8 cellular contexts compared by ENCODE assay signal in genomic region chr1:155745284-155746228, GRCh38. TPM values are rescaled to one million over a fixed set of nuclear protein-coding genes. Genes with fewer than 3 reads are reported as not detected.
DNase-seq lines count a peak whose midpoint lies in the region; ATAC-seq and TF ChIP-seq lines count a peak whose summit lies in the region.
"Not testable (repeated sequence)": the region's sequence is repeated elsewhere in the genome, so short reads cannot be mapped to it uniquely, and the experiment has no call there.

No MANE protein-coding gene starts in this region.

- ATAC-seq in HG03378 (IDR thresholded peaks at IDR 0.05; ENCODE audit: unreplicated experiment), result peak; percentile 83

- peak; percentile 87 to 91 for DNase-seq in AML-193 (lab: John Stamatoyannopoulos, UW)
- peak; percentile 96 for DNase-seq in NCI-H446 treated with DMSO at 0.1 percent for 48 hours (lab: John Stamatoyannopoulos, UW)
- DNase-seq in activated CD4-positive, CD25-positive, alpha-beta regulatory T cell treated with anti-CD3 and anti-CD28 coated beads, Interleukin-2, amount 50 U/mL, for 72 hours, result peak; percentile 91
- peak; percentile 91 for DNase-seq in cerebellum (ENCODE audit: low spot score)
- peak; percentile 97 for DNase-seq in kidney epithelial cell (ENCODE audit: low read depth)
- DNase-seq in stimulated activated CD4-positive, alpha-beta T cell treated with anti-CD3 and anti-CD28 coated beads, Interleukin-15, amount 100 ng/mL, for 24 hours, result peak; percentile 100

- H3K36me3 ChIP-seq in kidney epithelial cell (ENCODE audit: control insufficient read depth, insufficient read depth, low read length), result not testable (repeated sequence)

- H3K27me3 ChIP-seq in kidney epithelial cell (ENCODE audit: control insufficient read depth, insufficient read depth, low read length), result not testable (repeated sequence)

- H3K4me3 ChIP-seq in kidney epithelial cell (ENCODE audit: low read depth, low read length), result peak overlapping the region; percentile 72

- TF ChIP-seq CTCF in kidney epithelial cell (IDR thresholded peaks at IDR 0.05; ENCODE audit: insufficient read depth, low read length, poor library complexity, severe bottlenecking), result not testable (repeated sequence)

- peak; percentile 77 for TF ChIP-seq POLR2A in GM19099 (IDR thresholded peaks at IDR 0.05; ENCODE audit: extremely low read depth, insufficient read length, low read depth)

RNA-seq across cellular contexts. Expression of gene DAP3, which starts 56.7 kb away (rescaled TPM):
- total RNA-seq in cerebellum, result 55.4 TPM
- total RNA-seq in kidney epithelial cell, result 134 and 194 TPM in 2 replicates

RNA-seq across cellular contexts. Expression of gene YY1AP1, which starts 57.0 kb away (rescaled TPM):
- total RNA-seq in cerebellum (215 TPM), kidney epithelial cell (21.4 and 32.7 TPM in 2 replicates)

Comparison
In these comparisons a context has a peak if more than half of its experiments do, and no peak if none do; other contexts are left out.
1. Peak in every context shown above with its lines: DNase-seq, ATAC-seq and H3K4me3 ChIP-seq.